ENCODE assay signal across 8 cellular contexts in the genomic region with DNA sequence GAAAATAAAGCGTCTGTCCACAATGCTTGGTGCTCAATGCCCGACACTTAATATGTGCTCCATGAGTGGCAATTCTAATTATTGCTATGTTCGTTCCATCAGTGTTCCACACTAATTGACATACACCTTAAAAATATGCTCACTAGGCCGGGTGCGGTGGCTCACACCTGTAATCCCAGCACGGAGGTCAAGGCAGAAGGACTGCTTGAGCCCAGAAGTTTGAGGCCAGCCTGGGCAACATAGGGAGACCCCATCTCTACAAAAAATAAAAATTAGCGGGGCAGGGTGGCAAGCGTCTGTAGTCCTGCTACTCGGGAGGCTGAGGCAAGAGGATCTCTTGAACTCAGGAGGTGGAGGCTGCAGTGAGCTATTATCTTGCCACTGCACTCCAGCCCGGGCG. TPM values are rescaled to one million over a fixed set of nuclear protein-coding genes. Genes with fewer than 3 reads are reported as not detected.
DNase-seq lines count a peak whose midpoint lies in the region; ATAC-seq and TF ChIP-seq lines count a peak whose summit lies in the region.

No MANE protein-coding gene starts in this region.

- ATAC-seq in PC-3 (no peak), GM19452 (IDR thresholded peaks at IDR 0.05; ENCODE audit: unreplicated experiment) (no peak)

- no peaks in the 10 kb centered on the region for H3K9me2 ChIP-seq in PC-3 (replicated peaks; ENCODE audit: low read length)

- H2BK120ac ChIP-seq in trophoblast cell (ENCODE audit: insufficient read depth, low read length, poor library complexity), result no peak overlapping the region

- H3K27ac Mint-ChIP-seq in Caco-2 (ENCODE audit: unreplicated experiment), result peak overlapping the region; percentile 60
- no peak overlapping the region for H3K27ac Mint-ChIP-seq in endodermal cell

- no peaks in the 10 kb centered on the region for H3K9me3 ChIP-seq in Caco-2
- no peaks in the 10 kb centered on the region for H3K9me3 ChIP-seq in PC-3 (ENCODE audit: low read length)
- no peaks in the 10 kb centered on the region for H3K9me3 ChIP-seq in endodermal cell (ENCODE audit: control insufficient read depth, low read length)
- H3K9me3 ChIP-seq in trophoblast cell (ENCODE audit: insufficient read depth, low read depth, low read length), result no peaks in the 10 kb centered on the region

- H3F3A ChIP-seq in PC-3 (ENCODE audit: low read length, unreplicated experiment), result no peaks in the 10 kb centered on the region

- no peak for DNase-seq in Caco-2
- no peak for DNase-seq in PC-3
- no peak for DNase-seq in endodermal cell
- DNase-seq in trophoblast cell, result no peak
- DNase-seq in RPMI8226, result no peak
- DNase-seq in middle frontal gyrus (ENCODE audit: extremely low spot score, low spot score), result no peak
- DNase-seq in dedifferentiated amniotic fluid mesenchymal stem cell (ENCODE audit: extremely low spot score), result no peak

- peak overlapping the region; percentile 96 for H3K4me2 ChIP-seq in PC-3 (ENCODE audit: low read length)
- H3K4me2 ChIP-seq in trophoblast cell (ENCODE audit: low read length), result peak overlapping the region; percentile 81

- no peaks in the 10 kb centered on the region for H4K20me1 ChIP-seq in PC-3 (ENCODE audit: low read length)

- H3K27ac ChIP-seq in PC-3 (ENCODE audit: low read length) (no peak overlapping the region), endodermal cell (ENCODE audit: low read depth, low read length) (no peak overlapping the region), trophoblast cell (ENCODE audit: low read depth, low read length) (no peak overlapping the region)

- H3K4ac ChIP-seq in trophoblast cell (ENCODE audit: low read depth, low read length), result no peak overlapping the region

- no TSS peak for BruUV-seq in Caco-2 (replicated peaks; lab: Mats Ljungman, UMichigan)
- TSS peak; percentile 71 for BruUV-seq in PC-3 (replicated peaks; lab: Mats Ljungman, UMichigan)

- WGBS in endodermal cell (ENCODE audit: insufficient coverage in 1 of 2, insufficient read length in 1 of 2), 2 experiments, result 93% methylated on average over 8 to 9 of the region's 11 CpGs
- WGBS in trophoblast cell (ENCODE audit: extremely low coverage, insufficient coverage, insufficient read length), result no CpG with 5 or more reads among the region's 11 CpGs

- H2AK5ac ChIP-seq in trophoblast cell (ENCODE audit: low read length), result no peak overlapping the region

- H3K18ac ChIP-seq in trophoblast cell (ENCODE audit: low read length), result no peak overlapping the region

- no peak overlapping the region for H2BK5ac ChIP-seq in trophoblast cell (ENCODE audit: low read depth, low read length, poor library complexity)

- POLR2A ChIA-PET in Caco-2 (lab: Charles Lee), result no interaction called here
- POLR2A ChIA-PET in PC-3 (lab: Charles Lee; ENCODE audit: unreplicated experiment), result no interaction called here

- no peak overlapping the region for H3K14ac ChIP-seq in trophoblast cell (ENCODE audit: low read length)

- no peak overlapping the region for H2BK12ac ChIP-seq in trophoblast cell (ENCODE audit: low read length)

- H4K12ac ChIP-seq in trophoblast cell (ENCODE audit: low read depth, low read length), result no peak overlapping the region

- peak overlapping the region; percentile 81 for H3K9ac ChIP-seq in PC-3 (ENCODE audit: low read length)
- no peak overlapping the region for H3K9ac ChIP-seq in endodermal cell (ENCODE audit: extremely low read depth, low read length, poor library complexity, severe bottlenecking)
- no peak overlapping the region for H3K9ac ChIP-seq in trophoblast cell (ENCODE audit: low read length)

- H3K4me1 ChIP-seq in Caco-2 (peaks cover 8% of the 10 kb centered on the region; the same call in 1 of the 2 replicates), PC-3 (ENCODE audit: insufficient read depth, low read length) (peaks cover 17% of the 10 kb centered on the region), endodermal cell (ENCODE audit: control insufficient read depth, insufficient read depth, low read length) (no peaks in the 10 kb centered on the region), trophoblast cell (ENCODE audit: control insufficient read depth in 1 of 2, insufficient read depth in 2 of 2, low read length in 2 of 2) (peaks cover 6 to 8% of the 10 kb centered on the region in 2 experiments)

- CTCF ChIA-PET in Caco-2 (lab: Charles Lee) (no interaction called here), PC-3 (lab: Charles Lee) (no interaction called here)

- H3K27me3 ChIP-seq in Caco-2 (replicated peaks; ENCODE audit: control insufficient read depth, insufficient read depth, low read length), result no peaks in the 10 kb centered on the region
- no peaks in the 10 kb centered on the region for H3K27me3 ChIP-seq in PC-3 (ENCODE audit: low read length)
- no peaks in the 10 kb centered on the region for H3K27me3 ChIP-seq in endodermal cell (ENCODE audit: control insufficient read depth, insufficient read depth, low read length, poor library complexity, severe bottlenecking)
- H3K27me3 ChIP-seq in trophoblast cell (ENCODE audit: insufficient read depth, low read length), result no peaks in the 10 kb centered on the region

- H3K4me3 ChIP-seq in Caco-2 (ENCODE audit: low read depth, low read length), result peak overlapping the region; percentile 86
- peak overlapping the region; percentile 90 for H3K4me3 ChIP-seq in PC-3 (ENCODE audit: low read length)
- peak overlapping the region; percentile 75 for H3K4me3 ChIP-seq in endodermal cell (ENCODE audit: low read length)
- H3K4me3 ChIP-seq in trophoblast cell (ENCODE audit: low read depth, low read length), result no peak overlapping the region

- no peak overlapping the region for H4K91ac ChIP-seq in trophoblast cell (ENCODE audit: low read depth, low read length)

- H3K9me3 Mint-ChIP-seq in Caco-2 (ENCODE audit: unreplicated experiment), result no peaks in the 10 kb centered on the region
- H3K9me3 Mint-ChIP-seq in endodermal cell, result no peaks in the 10 kb centered on the region

- H3K36me3 Mint-ChIP-seq in Caco-2 (ENCODE audit: insufficient read depth, unreplicated experiment) (peaks cover 5% of the 10 kb centered on the region), endodermal cell (ENCODE audit: low read depth) (peaks cover 2% of the 10 kb centered on the region)

- H3K4me1 Mint-ChIP-seq in Caco-2 (ENCODE audit: low read depth, unreplicated experiment), result peaks cover 11% of the 10 kb centered on the region
- peaks cover 13% of the 10 kb centered on the region for H3K4me1 Mint-ChIP-seq in endodermal cell

- H3K23ac ChIP-seq in trophoblast cell (ENCODE audit: low read length), result no peak overlapping the region

- H3K36me3 ChIP-seq in Caco-2 (ENCODE audit: control insufficient read depth, insufficient read depth, low read length) (no peaks in the 10 kb centered on the region), PC-3 (ENCODE audit: low read depth, low read length) (no peaks in the 10 kb centered on the region), endodermal cell (ENCODE audit: control insufficient read depth, insufficient read depth, low read length) (no peaks in the 10 kb centered on the region), trophoblast cell (ENCODE audit: control insufficient read depth in 1 of 2, insufficient read depth in 2 of 2, low read length in 2 of 2) (no peaks in the 10 kb centered on the region)

- peak overlapping the region; percentile 94 for H4K8ac ChIP-seq in trophoblast cell (ENCODE audit: low read depth, low read length)

- peaks cover 41% of the 10 kb centered on the region for H3K79me2 ChIP-seq in PC-3 (ENCODE audit: low read length)
- peaks cover 12% of the 10 kb centered on the region for H3K79me2 ChIP-seq in trophoblast cell (ENCODE audit: control insufficient read depth, insufficient read depth, low read length, poor library complexity)

- H3K27me3 Mint-ChIP-seq in Caco-2 (ENCODE audit: insufficient read depth, unreplicated experiment) (no peaks in the 10 kb centered on the region), endodermal cell (ENCODE audit: insufficient read depth) (peaks cover 5% of the 10 kb centered on the region)

- peak overlapping the region; percentile 86 for H3K4me3 Mint-ChIP-seq in Caco-2 (ENCODE audit: unreplicated experiment)
- peak overlapping the region; percentile 91 for H3K4me3 Mint-ChIP-seq in endodermal cell

- TF ChIP-seq CTCF in Caco-2 (IDR thresholded peaks at IDR 0.05; ENCODE audit: insufficient read depth in 1 of 2, low read depth in 1 of 2, low read length in 1 of 2, severe bottlenecking in 1 of 2, unreplicated experiment in 1 of 2) (no peak), PC-3 (conservative IDR thresholded peaks at IDR 0.05; ENCODE audit: low read depth, low read length) (no peak), endodermal cell (conservative IDR thresholded peaks at IDR 0.05) (no peak)

- intact Hi-C loops in Caco-2 (cut with micrococcal nuclease; ENCODE audit: unreplicated experiment), result loop anchor here (10.0 kb wide), 2 partner anchors 88 to 258 kb away; partner anchors contain the start of gene TRAFD1
- intact Hi-C loops in PC-3 (cut with micrococcal nuclease), result loop anchor here (2.0 to 10.0 kb wide), 2 partner anchors 42 to 368 kb away; partner anchors contain the start of genes ERP29 and TMEM116

- H3K79me1 ChIP-seq in trophoblast cell (ENCODE audit: low read length), result peaks cover 6% of the 10 kb centered on the region

- peak overlapping the region; percentile 99 for H2AFZ ChIP-seq in PC-3 (ENCODE audit: low read length)
- no peak overlapping the region for H2AFZ ChIP-seq in trophoblast cell (ENCODE audit: insufficient read depth, low read length, poor library complexity)

RNA-seq across cellular contexts. Expression of gene HECTD4, which starts 0.6 kb away (rescaled TPM):
- 54.5 and 60.9 TPM in 2 replicates for total RNA-seq in Caco-2 (2022)
- total RNA-seq in PC-3 (2014; rRNA removed), result 24.6 and 31.2 TPM in 2 replicates
- 10 to 100 TPM; 46.6 to 48.2 TPM for total RNA-seq in endodermal cell
- polyA plus RNA-seq in endodermal cell (2013, experiment 1 of 2), result 26.6 TPM
- 22.8 TPM for polyA plus RNA-seq in endodermal cell (2013, experiment 2 of 2)
- 9.2 and 10.2 TPM in 2 replicates for polyA plus RNA-seq in trophoblast cell (2013)

RNA-seq across cellular contexts. Expression of gene RPL6, which starts 26.5 kb away (rescaled TPM):
- total RNA-seq in Caco-2 (2022) (1,460 and 1,533 TPM in 2 replicates), PC-3 (2014; rRNA removed) (1,342 and 1,509 TPM in 2 replicates), endodermal cell (1,000 to 10,000 TPM; 1,610 to 1,647 TPM)
- polyA plus RNA-seq in endodermal cell (2013, experiment 1 of 2), result 2,166 TPM
- polyA plus RNA-seq in endodermal cell (2013, experiment 2 of 2), result 2,106 TPM
- 1,595 and 1,657 TPM in 2 replicates for polyA plus RNA-seq in trophoblast cell (2013)

RNA-seq across cellular contexts. Expression of gene PTPN11, which starts 35.9 kb away (rescaled TPM):
- total RNA-seq in Caco-2 (2022), result 152 and 153 TPM in 2 replicates
- total RNA-seq in PC-3 (2014; rRNA removed), result 121 and 137 TPM in 2 replicates
- 100 to 1,000 TPM in 1 of 2 donors, 10 to 100 TPM in 1; 98.2 to 106 TPM for total RNA-seq in endodermal cell
- 55.1 TPM for polyA plus RNA-seq in endodermal cell (2013, experiment 1 of 2)
- 50.9 TPM for polyA plus RNA-seq in endodermal cell (2013, experiment 2 of 2)
- 60.9 and 63.8 TPM in 2 replicates for polyA plus RNA-seq in trophoblast cell (2013)
